23 cellular contexts compared by ENCODE assay signal in genomic region chr10:30364391-30365268, GRCh38. TPM values are rescaled to one million over a fixed set of nuclear protein-coding genes. Genes with fewer than 3 reads are reported as not detected.
DNase-seq lines count a peak whose midpoint lies in the region; ATAC-seq, FAIRE-seq and TF ChIP-seq lines count a peak whose summit lies in the region.
"Had no signal": no experiment of that assay in that cellular context is flagged by ENCODE, and none has a peak within 500 bp of the region (broad histone marks: within the 10 kb centered on the region; RNA-seq: fewer than 3 reads in every experiment).

No MANE protein-coding gene starts in this region.

- H3K79me2 ChIP-seq in H1 (ENCODE audit: control insufficient read depth in 1 of 2, insufficient read depth in 2 of 2, low read length in 2 of 2) = no peaks in the 10 kb centered on the region
- no peaks in the 10 kb centered on the region for H3K79me2 ChIP-seq in neural progenitor cell (ENCODE audit: low read depth)

- H3K23me2 ChIP-seq in H1 (ENCODE audit: low read depth, low read length) = no peaks in the 10 kb centered on the region; the same call in 1 of the 2 replicates

- H3K36me3 ChIP-seq in H1 (ENCODE audit: control insufficient read depth in 2 of 4, insufficient read depth in 4 of 4, low read length in 3 of 4) = no peaks in the 10 kb centered on the region
- no peaks in the 10 kb centered on the region for H3K36me3 ChIP-seq in neural progenitor cell
- H3K36me3 ChIP-seq: SJSA1 had no signal

- H3K4me3 ChIP-seq in H1 (ENCODE audit: extremely low read depth in 1 of 4, insufficient read depth in 2 of 4, low read depth in 3 of 4, low read length in 4 of 4) = no peak overlapping the region
- H3K4me3 ChIP-seq in neural progenitor cell = no peak overlapping the region
- H3K4me3 ChIP-seq in foreskin fibroblast (ENCODE audit: low read depth in 1 of 2, low read length in 2 of 2) = no peak overlapping the region
- H3K4me3 ChIP-seq: SJSA1 had no signal

- peaks cover 13% of the 10 kb centered on the region for H3K4me1 Mint-ChIP-seq in stimulated activated naive CD8-positive, alpha-beta T cell treated with anti-CD3 and anti-CD28 coated beads, Interleukin-15, amount 100 ng/mL, for 72 hours
- H3K4me1 Mint-ChIP-seq in neural progenitor cell = peaks cover 45% of the 10 kb centered on the region

- no peak overlapping the region for H3K23ac ChIP-seq in H1 (ENCODE audit: insufficient read length)

- H3K79me1 ChIP-seq in H1 (ENCODE audit: low read depth, low read length) = no peaks in the 10 kb centered on the region

- H3F3A ChIP-seq in neural progenitor cell (ENCODE audit: low read depth) = no peaks in the 10 kb centered on the region

- H4K5ac ChIP-seq in H1 (ENCODE audit: insufficient read length, low read depth, low read length) = no peak overlapping the region

- no peak overlapping the region for H2BK20ac ChIP-seq in H1 (ENCODE audit: low read length)

- no peak; a peak in 1 of 4 replicates for TF ChIP-seq RAD21 in H1 (IDR thresholded peaks at IDR 0.05 in 1 of 2, conservative IDR thresholded peaks at IDR 0.05 in 1 of 2; ENCODE audit: low read depth in 2 of 2, low read length in 2 of 2)

- no peak overlapping the region for H2BK15ac ChIP-seq in H1 (ENCODE audit: low read length)

- H3K27me3 ChIP-seq in H1 (replicated peaks in 1 of 4; ENCODE audit: control insufficient read depth in 3 of 4, extremely low read depth in 1 of 4, insufficient read depth in 3 of 4, low read length in 3 of 4) = no peaks in the 10 kb centered on the region
- H3K27me3 ChIP-seq in neural progenitor cell = no peaks in the 10 kb centered on the region

- H2AFZ ChIP-seq in H1 (ENCODE audit: low read length) = no peak overlapping the region; the same call in 1 of the 2 replicates
- H2AFZ ChIP-seq in neural progenitor cell (replicated peaks) = peak overlapping the region; percentile 34

- H3K14ac ChIP-seq in H1 (ENCODE audit: insufficient read length) = no peak overlapping the region

- H2BK5ac ChIP-seq in H1 (ENCODE audit: low read depth, low read length) = no peak overlapping the region

- no peak overlapping the region for H3K9ac ChIP-seq in H1 (replicated peaks in 1 of 4; ENCODE audit: extremely low read depth in 1 of 4, low read depth in 3 of 4, low read length in 3 of 4)
- H3K9ac ChIP-seq in neural progenitor cell = no peak overlapping the region
- H3K9ac ChIP-seq: KMS-11 had no signal

- FAIRE-seq in H1 (lab: Jason Lieb, UNC) = no peak
- FAIRE-seq: A204.1, GM18507, HTR-8/SVneo had no signal

- H4K20me1 ChIP-seq in H1 (replicated peaks in 1 of 2; ENCODE audit: control insufficient read depth in 1 of 2, insufficient read depth in 2 of 2, low read length in 2 of 2) = no peaks in the 10 kb centered on the region
- no peaks in the 10 kb centered on the region for H4K20me1 ChIP-seq in neural progenitor cell (ENCODE audit: low read depth)

- peak overlapping the region in 1 of 2 donors; percentile 61 for H3K27ac Mint-ChIP-seq in stimulated activated naive CD8-positive, alpha-beta T cell treated with anti-CD3 and anti-CD28 coated beads, Interleukin-15, amount 100 ng/mL, for 72 hours
- H3K27ac Mint-ChIP-seq in neural progenitor cell = peak overlapping the region; percentile 95
- H3K27ac Mint-ChIP-seq: HFFc6 had no signal

- WGBS in H1 (ENCODE audit: extremely low coverage in 1 of 2, insufficient coverage in 1 of 2, insufficient read length in 1 of 2, insufficient replicate concordance in 2 of 2, low coverage in 1 of 2, low lambda C conversion rate in 2 of 2, missing lambda C conversion rate in 1 of 2), 2 experiments = 74% methylated on average over 14 of the region's 18 CpGs; no CpG with 5 or more reads in 1 of the 2 experiments

- no peak overlapping the region for H3K56ac ChIP-seq in H1 (replicated peaks; ENCODE audit: insufficient read length, low read depth, low read length)

- H3K27ac ChIP-seq in H1 (ENCODE audit: low read depth, low read length) = no peak overlapping the region
- no peak overlapping the region for H3K27ac ChIP-seq in neural progenitor cell
- H3K27ac ChIP-seq: C4-2B, KMS-11, SJSA1 had no signal

- CTCF ChIA-PET in H1 (lab: Charles Lee; ENCODE audit: partially characterized antibody) = interaction anchor here (0.8 to 3.1 kb wide), 7 partner anchors 10 to 227 kb away, joined by 3 to 23 read pairs (median 4); no protein-coding TSS in a partner anchor

- H2AK5ac ChIP-seq in H1 (ENCODE audit: low read depth, low read length) = no peak overlapping the region

- TF ChIP-seq CTCF in H1 (IDR thresholded peaks at IDR 0.05; ENCODE audit: control extremely low read depth in 1 of 3, insufficient read depth in 1 of 3, low read depth in 1 of 3, low read length in 3 of 3) = 0 out of 4 replicates have a peak, but pooled peaks of 1 of the 3 experiments have one; percentile 12
- TF ChIP-seq CTCF in neural progenitor cell (IDR thresholded peaks at IDR 0.05) = no peak
- no peak for TF ChIP-seq CTCF in foreskin fibroblast (IDR thresholded peaks at IDR 0.05; ENCODE audit: low read depth, low read length)

- TF ChIP-seq EP300 in H1 (IDR thresholded peaks at IDR 0.05; ENCODE audit: borderline replicate concordance in 1 of 2, low read depth in 2 of 2, low read length in 2 of 2) = no peak

- H3K27me3 Mint-ChIP-seq in stimulated activated naive CD8-positive, alpha-beta T cell treated with anti-CD3 and anti-CD28 coated beads, Interleukin-15, amount 100 ng/mL, for 72 hours = peaks cover 13% of the 10 kb centered on the region
- H3K27me3 Mint-ChIP-seq in neural progenitor cell (ENCODE audit: insufficient read depth, low read depth) = peaks cover 2% of the 10 kb centered on the region

- H3K4me3 Mint-ChIP-seq in stimulated activated naive CD8-positive, alpha-beta T cell treated with anti-CD3 and anti-CD28 coated beads, Interleukin-15, amount 100 ng/mL, for 72 hours = no peak overlapping the region
- H3K4me3 Mint-ChIP-seq in neural progenitor cell = no peak overlapping the region
- H3K4me3 Mint-ChIP-seq: CD8-positive, alpha-beta memory T cell; HFFc6 had no signal

- H3K18ac ChIP-seq in H1 (ENCODE audit: extremely low read depth, low read length) = no peak overlapping the region

- peak overlapping the region; percentile 4 for H4K8ac ChIP-seq in H1 (ENCODE audit: extremely low read depth, insufficient read depth, low read length)

- no peak for DNase-seq in stimulated activated naive CD8-positive, alpha-beta T cell treated with anti-CD3 and anti-CD28 coated beads, Interleukin-15, Interleukin-2, amounts not matched to agents 100 U/mL and 50 U/mL, for 24 hours
- no peak for DNase-seq in stimulated activated naive CD8-positive, alpha-beta T cell treated with anti-CD3 and anti-CD28 coated beads, Interleukin-15, amount 100 ng/mL, for 72 hours
- DNase-seq in H1 (ENCODE audit: low read depth in 1 of 2, low spot score in 2 of 2) (no peak), neural progenitor cell (ENCODE audit: low spot score) (no peak), foreskin fibroblast (no peak), D341Med (ENCODE audit: low spot score) (no peak), NCI-H1417 treated with DMSO at 0.1 percent for 48 hours (lab: John Stamatoyannopoulos, UW) (no peak)
- DNase-seq: Calu3; CD8-positive, alpha-beta memory T cell; GDM1; HFFc6; NCI-H1092 treated with DMSO at 0.1 percent for 48 hours; NCI-H146; NCI-H2029; NCI-H2171 treated with DMSO at 0.1 percent for 48 hours; NCI-H524 treated with DMSO at 0.1 percent for 48 hours had no signal

- no peak for TF ChIP-seq POLR2A in H1 (IDR thresholded peaks at IDR 0.05; ENCODE audit: control extremely low read depth in 1 of 2, low read depth in 2 of 2, low read length in 2 of 2)

- no peak overlapping the region for H2BK12ac ChIP-seq in H1 (ENCODE audit: low read depth, low read length)

- H3K9me3 Mint-ChIP-seq in stimulated activated naive CD8-positive, alpha-beta T cell treated with anti-CD3 and anti-CD28 coated beads, Interleukin-15, amount 100 ng/mL, for 72 hours = no peaks in the 10 kb centered on the region
- H3K9me3 Mint-ChIP-seq in neural progenitor cell = no peaks in the 10 kb centered on the region
- H3K9me3 Mint-ChIP-seq: CD8-positive, alpha-beta memory T cell; HFFc6 had no signal

- POLR2A ChIA-PET in H1 (lab: Charles Lee; ENCODE audit: partially characterized antibody) = interaction anchor here (1.0 kb wide), 1 partner anchor 10 kb away, joined by 3 read pairs; no protein-coding TSS in a partner anchor

- no peak overlapping the region for H2BK120ac ChIP-seq in H1 (replicated peaks; ENCODE audit: low read depth, low read length)

- H3K4me1 ChIP-seq in H1 (replicated peaks in 1 of 4; ENCODE audit: control insufficient read depth in 3 of 4, insufficient read depth in 4 of 4, low read length in 3 of 4) = peaks cover 0 to 3% (median 1%) of the 10 kb centered on the region in 4 experiments; a peak in 3 of 7 replicates
- H3K4me1 ChIP-seq in neural progenitor cell = peaks cover 12% of the 10 kb centered on the region
- H3K4me1 ChIP-seq: SJSA1 had no signal

- H3K36me3 Mint-ChIP-seq in neural progenitor cell = no peaks in the 10 kb centered on the region
- H3K36me3 Mint-ChIP-seq: CD8-positive, alpha-beta memory T cell had no signal

- no peak overlapping the region for H3K4ac ChIP-seq in H1 (replicated peaks; ENCODE audit: insufficient read length, low read depth, low read length)

- no peak overlapping the region for H4K91ac ChIP-seq in H1 (replicated peaks; ENCODE audit: insufficient read length, low read length)

- H3K9me3 ChIP-seq in H1 (ENCODE audit: insufficient read depth in 2 of 2, low read depth in 1 of 2, low read length in 1 of 2) (no peaks in the 10 kb centered on the region), neural progenitor cell (ENCODE audit: low read depth) (no peaks in the 10 kb centered on the region)
- H3K9me3 ChIP-seq: SJSA1 had no signal

- peak; percentile 17 for ATAC-seq in stimulated activated naive CD8-positive, alpha-beta T cell treated with anti-CD3 and anti-CD28 coated beads, Interleukin-15, Interleukin-2, amounts not matched to agents 100 U/mL and 50 U/mL, for 24 hours
- no peak for ATAC-seq in stimulated activated naive CD8-positive, alpha-beta T cell treated with anti-CD3 and anti-CD28 coated beads, Interleukin-15, amount 100 ng/mL, for 72 hours
- ATAC-seq: Right ventricle myocardium inferior had no signal

- H3K4me2 ChIP-seq in H1 (ENCODE audit: insufficient read depth in 1 of 2, low read depth in 2 of 2, low read length in 2 of 2) (no peak overlapping the region), neural progenitor cell (no peak overlapping the region)
- H3K4me2 ChIP-seq: KMS-11 had no signal

TF ChIP-seq in H1, 55 proteins besides CTCF, POLR2A, EP300 and RAD21 (continues in another document):
- no peak for TF ChIP-seq SAP30 (IDR thresholded peaks at IDR 0.05; ENCODE audit: insufficient read depth, insufficient replicate concordance, low read length)

RNA-seq across cellular contexts. Expression of gene MTPAP, which starts 15.6 kb away (rescaled TPM):
- 42.2 and 43.8 TPM in 2 replicates for total RNA-seq in H1 (2021; fragmentation: NEBNext Ultra II Directional; extraction: Animal tissue kit (Norgen Biotek cat#: 25700))
- 4.7 and 6.7 TPM in 2 replicates for polyA plus RNA-seq in H1 (2011; rRNA removed)
- 8.7 TPM for polyA plus RNA-seq in H1 (2011; cell fraction: cytosol; rRNA removed)
- polyA plus RNA-seq in H1 (2011; cell fraction: nucleus; rRNA removed) = 5.1 TPM
- polyA plus RNA-seq in H1 (2012, experiment 1 of 2) = 13.1 to 22.3 TPM (median 14.7 TPM) in 4 replicates
- polyA plus RNA-seq in H1 (2012, experiment 2 of 2) = 1.9 TPM
- polyA plus RNA-seq in H1 (2013, experiment 1 of 2) = 23.6 TPM
- polyA plus RNA-seq in H1 (2013, experiment 2 of 2) = 23.3 TPM
- 13.7 and 16.6 TPM in 2 replicates for polyA minus RNA-seq in H1 (2011; rRNA and poly(A)+ RNA removed)
- 8.2 TPM for polyA minus RNA-seq in H1 (2011; cell fraction: cytosol; rRNA and poly(A)+ RNA removed)
- 11.3 TPM for polyA minus RNA-seq in H1 (2011; cell fraction: nucleus; rRNA and poly(A)+ RNA removed)
- 24.7 and 48.4 TPM in 2 replicates for total RNA-seq in neural progenitor cell (ENCODE audit: low replicate concordance)
